9 cellular contexts compared by ENCODE assay signal in the genomic region with DNA sequence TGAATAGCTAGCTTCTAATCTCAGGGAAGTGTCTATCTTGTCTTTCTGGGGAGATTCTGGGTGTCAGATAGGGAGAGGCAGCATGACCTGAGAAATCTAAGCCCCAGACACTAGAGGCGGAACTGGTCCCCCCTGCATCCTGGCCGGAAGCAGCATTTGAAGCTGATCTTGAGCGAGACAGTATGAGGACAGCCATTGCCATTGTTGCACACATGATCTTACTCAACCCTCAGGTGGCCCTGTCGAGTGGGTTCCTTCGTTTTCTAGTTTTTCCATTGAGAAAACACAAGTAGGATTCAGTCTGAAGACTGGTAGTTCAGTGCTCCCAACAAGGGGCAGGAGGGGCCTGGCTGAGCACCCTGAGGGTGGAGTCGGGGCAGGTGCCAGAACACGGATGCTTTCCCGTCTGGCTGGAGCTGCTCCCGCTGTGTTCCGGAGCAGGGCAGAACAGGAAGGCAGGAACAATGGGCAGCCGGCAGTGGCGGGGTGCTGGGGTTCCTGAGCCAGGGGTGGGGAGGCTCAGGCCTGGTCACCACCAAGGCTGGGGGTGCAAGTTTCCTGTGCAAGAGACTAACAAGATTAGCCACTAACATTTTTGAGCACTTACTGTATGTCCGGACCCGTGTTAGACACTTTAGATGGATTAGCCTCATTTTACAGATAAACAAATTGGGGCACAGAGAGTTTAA. TPM values are rescaled to one million over a fixed set of nuclear protein-coding genes. Genes with fewer than 3 reads are reported as not detected.
A peak's percentile ranks its signal among the peaks of the same experiment; 100 is the strongest.
DNase-seq lines count a peak whose midpoint lies in the region; ATAC-seq and TF ChIP-seq lines count a peak whose summit lies in the region.
"Had no signal": no experiment of that assay in that cellular context is flagged by ENCODE, and none has a peak within 500 bp of the region (broad histone marks: within the 10 kb centered on the region; RNA-seq: fewer than 3 reads in every experiment).

No MANE protein-coding gene starts in this region.

- H3K36me3 ChIP-seq in left lung (no peaks in the 10 kb centered on the region), thymus (ENCODE audit: control insufficient read depth, insufficient read depth) (peaks cover 11% of the 10 kb centered on the region), MM.1S (replicated peaks; ENCODE audit: insufficient read depth, low read length) (no peaks in the 10 kb centered on the region)

- H2AFZ ChIP-seq in MM.1S (ENCODE audit: low read length), result no peak overlapping the region

- H3K4me3 ChIP-seq in left lung (no peak overlapping the region), thymus (ENCODE audit: low read length) (no peak overlapping the region), MM.1S (ENCODE audit: low read length) (no peak overlapping the region)

- no peaks in the 10 kb centered on the region for H3K9me2 ChIP-seq in MM.1S (replicated peaks; ENCODE audit: insufficient read depth, low read length)

- no peaks in the 10 kb centered on the region; the same call in 1 of the 2 replicates for H4K20me1 ChIP-seq in MM.1S (ENCODE audit: insufficient read depth, low read length)

- H3K9ac ChIP-seq in MM.1S (ENCODE audit: low read length), result no peak overlapping the region

- H3K9me3 ChIP-seq in left lung (no peaks in the 10 kb centered on the region), thymus (ENCODE audit: control insufficient read depth) (no peaks in the 10 kb centered on the region), MM.1S (replicated peaks; ENCODE audit: insufficient read depth, low read length) (no peaks in the 10 kb centered on the region)

- ATAC-seq in left lung (peak; percentile 95), GM21576 (IDR thresholded peaks at IDR 0.05; ENCODE audit: unreplicated experiment) (no peak)

- 0 out of 2 replicates have a peak, but pooled peaks cover 4% of the 10 kb centered on the region for H3K79me2 ChIP-seq in MM.1S (ENCODE audit: low read length)

- intact Hi-C loops in left lung (cut with DNase I), result no loop called here

- H3K4me1 ChIP-seq in left lung (peaks cover 9 to 58% of the 10 kb centered on the region in 2 donors), thymus (ENCODE audit: control insufficient read depth, insufficient read depth, low read length) (peaks cover 2% of the 10 kb centered on the region), MM.1S (ENCODE audit: low read length) (no peaks in the 10 kb centered on the region)

- 46% methylated on average over 14 of the region's 14 CpGs for WGBS in thymus

- DNase-seq in NCI-H2081 (lab: John Stamatoyannopoulos, UW) (peak; percentile 28 to 72), NCI-H2081 treated with DMSO at 0.1 percent for 48 hours (lab: John Stamatoyannopoulos, UW) (no peak), astrocyte of the hippocampus (ENCODE audit: low read depth, low spot score) (peak; percentile 57), left lung (peak; percentile 75 to 89), MM.1S (no peak), NCI-H128 (lab: John Stamatoyannopoulos, UW; ENCODE audit: unreplicated experiment) (no peak)
- DNase-seq: 8988T had no signal

- peak overlapping the region; percentile 62 to 67 for H3K27ac ChIP-seq in left lung
- peak overlapping the region; percentile 19 for H3K27ac ChIP-seq in thymus (ENCODE audit: low read depth)
- H3K27ac ChIP-seq in MM.1S (ENCODE audit: low read length), result no peak overlapping the region

- H3F3A ChIP-seq in MM.1S (ENCODE audit: insufficient read depth, low read length), result no peaks in the 10 kb centered on the region

- H3K27me3 ChIP-seq in left lung (no peaks in the 10 kb centered on the region), thymus (ENCODE audit: control insufficient read depth, insufficient read depth) (no peaks in the 10 kb centered on the region), MM.1S (replicated peaks; ENCODE audit: insufficient read depth, low read length) (no peaks in the 10 kb centered on the region)

- no peak overlapping the region for H3K4me2 ChIP-seq in MM.1S (ENCODE audit: low read depth, low read length)

- TF ChIP-seq CTCF in left lung (IDR thresholded peaks at IDR 0.05) (no peak), MM.1S (IDR thresholded peaks at IDR 0.05; ENCODE audit: low read length) (no peak)

RNA-seq across cellular contexts. Expression of a gene that starts 7.9 kb away (rescaled TPM):
- 10 to 100 TPM; 13.5 to 21.5 TPM for total RNA-seq in left lung
- polyA plus RNA-seq in thymus, result 8.6 TPM

RNA-seq across cellular contexts. Expression of a gene that starts 56.0 kb away (rescaled TPM):
- total RNA-seq in left lung, result 100 to 1,000 TPM; 278 to 385 TPM
- polyA plus RNA-seq in thymus, result 223 TPM

Comparison
In these comparisons a context has a peak if more than half of its experiments do, and no peak if none do; other contexts are left out.
1. DNase-seq: peak in NCI-H2081 (2 of 2), astrocyte of the hippocampus (single experiment) and left lung (2 of 2); none in NCI-H2081 treated with DMSO at 0.1 percent for 48 hours (single experiment), MM.1S (single experiment) and NCI-H128 (single experiment).